In genomic region chr16:28061702-28062101, GRCh38 we compare ENCODE assay signal across 1 cellular context.
TF ChIP-seq lines count a peak whose summit lies in the region.

No MANE protein-coding gene starts in this region.

TF ChIP-seq in WTC11, 78 proteins besides CTCF, POLR2A, EP300 and RAD21 (continued from another document):
- TF ChIP-seq ZNF425 (CRISPR knock-in tag; conservative IDR thresholded peaks at IDR 0.05) (no peak), E2F5 (CRISPR knock-in tag; IDR thresholded peaks at IDR 0.05) (no peak), PRRX2 (CRISPR knock-in tag; IDR thresholded peaks at IDR 0.05) (no peak)
TF ChIP-seq in WTC11: peak in this region for 0.
